Comparison of ENCODE assay signal across 8 cellular contexts in genomic region chr1:168386949-168387586, GRCh38.
DNase-seq lines count a peak whose midpoint lies in the region; ATAC-seq and TF ChIP-seq lines count a peak whose summit lies in the region.

No MANE protein-coding gene starts in this region.

- peak overlapping the region; percentile 64 for H3K4me3 ChIP-seq in CD4-positive, CD25-positive, alpha-beta regulatory T cell (ENCODE audit: low read depth, low read length)
- H3K4me3 ChIP-seq in epithelial cell of esophagus (ENCODE audit: low read length) (no peak overlapping the region), aorta (ENCODE audit: low read length in 2 of 2) (no peak overlapping the region)

- peaks cover 6% of the 10 kb centered on the region for H3K4me1 ChIP-seq in CD4-positive, CD25-positive, alpha-beta regulatory T cell (ENCODE audit: control insufficient read depth, insufficient read depth, low read length, poor library complexity, severe bottlenecking)
- no peaks in the 10 kb centered on the region for H3K4me1 ChIP-seq in aorta (ENCODE audit: control insufficient read depth in 1 of 2, insufficient read depth in 2 of 2, low read length in 2 of 2)

- H3K9me3 Mint-ChIP-seq in CD4-positive, CD25-positive, alpha-beta regulatory T cell: no peaks in the 10 kb centered on the region

- ATAC-seq in CD4-positive, CD25-positive, alpha-beta regulatory T cell (ENCODE audit: low read depth in 2 of 2): peak; percentile 94 to 95
- ATAC-seq in aorta (ENCODE audit: low FRiP score) (no peak), HG03460 (IDR thresholded peaks at IDR 0.05; ENCODE audit: unreplicated experiment) (no peak)

- H3K36me3 Mint-ChIP-seq in CD4-positive, CD25-positive, alpha-beta regulatory T cell: no peaks in the 10 kb centered on the region

- peaks cover 0 to 10% (median 7%) of the 10 kb centered on the region in 4 donors for H3K4me1 Mint-ChIP-seq in CD4-positive, CD25-positive, alpha-beta regulatory T cell

- peaks cover 10% of the 10 kb centered on the region for H3K27me3 Mint-ChIP-seq in CD4-positive, CD25-positive, alpha-beta regulatory T cell

- H3K27me3 ChIP-seq in CD4-positive, CD25-positive, alpha-beta regulatory T cell (ENCODE audit: control insufficient read depth, insufficient read depth, low read length): no peaks in the 10 kb centered on the region
- no peaks in the 10 kb centered on the region for H3K27me3 ChIP-seq in aorta (ENCODE audit: control insufficient read depth in 1 of 2, insufficient read depth in 2 of 2, low read length in 1 of 2)

- DNase-seq in CD4-positive, CD25-positive, alpha-beta regulatory T cell: peak; percentile 61 to 73 (median 65)
- DNase-seq in NCI-H1092 treated with DMSO at 0.1 percent for 48 hours (lab: John Stamatoyannopoulos, UW) (peak; percentile 72), epithelial cell of esophagus (ENCODE audit: low read depth) (peak; percentile 81), posterior cingulate gyrus (peak in 8 of 10 donors; percentile 58 to 96 (median 74)), aorta (peak; percentile 56 to 78), NCI-H510A treated with DMSO at 0.1 percent for 48 hours (lab: John Stamatoyannopoulos, UW) (no peak)
- peak; percentile 87 for DNase-seq in activated CD8-positive, alpha-beta memory T cell treated with anti-CD3 and anti-CD28 coated beads, Interleukin-2, amount 50 U/mL, for 48 hours

- H3K9me3 ChIP-seq in CD4-positive, CD25-positive, alpha-beta regulatory T cell (ENCODE audit: control insufficient read depth in 2 of 2, low read length in 2 of 2): no peaks in the 10 kb centered on the region
- peaks cover 2% of the 10 kb centered on the region for H3K9me3 ChIP-seq in aorta (ENCODE audit: control insufficient read depth, low read length)

- peak overlapping the region; percentile 39 to 75 (median 74) for H3K27ac Mint-ChIP-seq in CD4-positive, CD25-positive, alpha-beta regulatory T cell

- H3K4me3 Mint-ChIP-seq in CD4-positive, CD25-positive, alpha-beta regulatory T cell: peak overlapping the region in 2 of 4 donors; percentile 68 to 73

- 30 to 32% methylated on average over 25 of the region's 25 CpGs for WGBS in aorta, 2 donors

- TF ChIP-seq CTCF in epithelial cell of esophagus (IDR thresholded peaks at IDR 0.05; ENCODE audit: insufficient read depth, low read depth, low read length, missing control alignments): peak; percentile 46

- H3K27ac ChIP-seq in CD4-positive, CD25-positive, alpha-beta regulatory T cell (ENCODE audit: insufficient read depth, low read length, poor library complexity, severe bottlenecking): no peak overlapping the region
- H3K27ac ChIP-seq in aorta (ENCODE audit: low read depth in 1 of 2, low read length in 2 of 2): no peak overlapping the region

- H3K36me3 ChIP-seq in CD4-positive, CD25-positive, alpha-beta regulatory T cell (ENCODE audit: control insufficient read depth, insufficient read depth, low read length): no peaks in the 10 kb centered on the region
- no peaks in the 10 kb centered on the region for H3K36me3 ChIP-seq in aorta (ENCODE audit: control insufficient read depth in 1 of 2, insufficient read depth in 2 of 2, low read length in 1 of 2)

- intact Hi-C loops in posterior cingulate gyrus (cut with DNase I): no loop called here
- intact Hi-C loops in aorta (cut with DNase I): no loop called here

Comparison
In these comparisons a context has a peak if more than half of its experiments do, and no peak if none do; other contexts are left out.
1. ATAC-seq: peak in CD4-positive, CD25-positive, alpha-beta regulatory T cell (2 of 2); none in aorta (single experiment) and HG03460 (single experiment).